In genomic region chr16:88839026-88839529, GRCh38 we compare ENCODE assay signal across 25 cellular contexts. TPM values are rescaled to one million over a fixed set of nuclear protein-coding genes. Genes with fewer than 3 reads are reported as not detected.
DNase-seq lines count a peak whose midpoint lies in the region; TF ChIP-seq lines count a peak whose summit lies in the region.
"Had no signal": no experiment of that assay in that cellular context is flagged by ENCODE, and none has a peak within 500 bp of the region (broad histone marks: within the 10 kb centered on the region; RNA-seq: fewer than 3 reads in every experiment).

No MANE protein-coding gene starts in this region.

- H3K27ac ChIP-seq in spleen (peak overlapping the region in 5 of 8 donors; percentile 14 to 77 (median 62)), adrenal gland (no peak overlapping the region)
- H3K27ac ChIP-seq: upper lobe of right lung had no signal

- 72 to 87% (median 75%) methylated on average over 31 to 39 of the region's 39 CpGs for WGBS in spleen, 5 donors
- 87 to 96% (median 91%) methylated on average over 19 to 39 of the region's 39 CpGs for WGBS in adrenal gland, 4 donors

- H3K27me3 ChIP-seq in spleen (replicated peaks in 1 of 7) (no peaks in the 10 kb centered on the region), adrenal gland (no peaks in the 10 kb centered on the region)
- H3K27me3 ChIP-seq: upper lobe of right lung had no signal

- H3K4me1 Mint-ChIP-seq in endothelial cell (ENCODE audit: unreplicated experiment), result no peaks in the 10 kb centered on the region
- H3K4me1 Mint-ChIP-seq: stimulated activated naive CD8-positive, alpha-beta T cell treated with anti-CD3 and anti-CD28 coated beads, Interleukin-15, amount 100 ng/mL, for 72 hours had no signal

- POLR2A ChIA-PET in HEK293T (lab: Yijun Ruan, JAX), result no interaction called here

- H3K4me3 Mint-ChIP-seq in endothelial cell (ENCODE audit: unreplicated experiment), result peak overlapping the region; percentile 31
- H3K4me3 Mint-ChIP-seq: activated CD8-positive, alpha-beta memory T cell treated with anti-CD3 and anti-CD28 coated beads, Interleukin-2, amount 10 ng/mL, durations not matched to agents 7 days and 5 days; activated T-helper 1 cell treated with anti-CD3 and anti-CD28 coated beads, Interleukin-12 subunit alpha, Interleukin-12 subunit beta, Interleukin-2, Interleukin-4 antibody, amounts not matched to agents 30 ng/mL and 10 ng/mL and 1 ng/mL, durations not matched to agents 14 hours and 24 hours and 36 hours; effector memory CD8-positive, alpha-beta T cell; stimulated activated naive CD8-positive, alpha-beta T cell treated with anti-CD3 and anti-CD28 coated beads, Interleukin-15, amount 100 ng/mL, for 72 hours had no signal

- no peak overlapping the region for H3K27ac Mint-ChIP-seq in endothelial cell (ENCODE audit: unreplicated experiment)
- H3K27ac Mint-ChIP-seq: activated CD8-positive, alpha-beta memory T cell treated with anti-CD3 and anti-CD28 coated beads, Interleukin-2, amount 10 ng/mL, durations not matched to agents 7 days and 5 days; activated naive CD4-positive, alpha-beta T cell treated with anti-CD3 and anti-CD28 coated beads, Interleukin-2, amount 50 U/mL, for 72 hours; activated T-helper 1 cell treated with anti-CD3 and anti-CD28 coated beads, Interleukin-12 subunit alpha, Interleukin-12 subunit beta, Interleukin-2, Interleukin-4 antibody, amounts not matched to agents 30 ng/mL and 10 ng/mL and 1 ng/mL, durations not matched to agents 14 hours and 24 hours and 36 hours; effector memory CD8-positive, alpha-beta T cell had no signal

- DNase-seq in NOMO-1 treated with DMSO at 0.1 percent for 48 hours (lab: John Stamatoyannopoulos, UW; ENCODE audit: unreplicated experiment) (peak; percentile 21), NOMO-1 (lab: John Stamatoyannopoulos, UW; ENCODE audit: unreplicated experiment in 2 of 2) (no peak), HuH-7 (ENCODE audit: low spot score) (peak; percentile 52), endothelial cell (ENCODE audit: low spot score) (no peak), spleen (peak; percentile 86), adrenal gland (no peak), HEK293T (ENCODE audit: extremely low spot score) (no peak), islet precursor cell (no peak)
- DNase-seq: activated CD4-positive, alpha-beta T cell treated with anti-CD3 and anti-CD28 coated beads for 48 hours; activated CD8-positive, alpha-beta memory T cell treated with anti-CD3 and anti-CD28 coated beads, Interleukin-2, amount 10 ng/mL, durations not matched to agents 7 days and 5 days; effector memory CD8-positive, alpha-beta T cell; mucosa of descending colon; NCI-H1436 treated with DMSO at 0.1 percent for 48 hours; stimulated activated CD4-positive, alpha-beta T cell treated with anti-CD3 and anti-CD28 coated beads, Interleukin-4, amount 100 ng/mL, for 1 hour; stimulated activated naive CD8-positive, alpha-beta T cell treated with anti-CD3 and anti-CD28 coated beads, Interleukin-15, amount 100 ng/mL, for 72 hours; upper lobe of right lung had no signal

- peaks cover 6% of the 10 kb centered on the region for H3K27me3 Mint-ChIP-seq in endothelial cell (ENCODE audit: unreplicated experiment)
- H3K27me3 Mint-ChIP-seq: activated CD8-positive, alpha-beta memory T cell treated with anti-CD3 and anti-CD28 coated beads, Interleukin-2, amount 10 ng/mL, durations not matched to agents 7 days and 5 days; effector memory CD8-positive, alpha-beta T cell; stimulated activated naive CD8-positive, alpha-beta T cell treated with anti-CD3 and anti-CD28 coated beads, Interleukin-15, amount 100 ng/mL, for 72 hours had no signal

- no peaks in the 10 kb centered on the region for H3K9me3 Mint-ChIP-seq in endothelial cell (ENCODE audit: unreplicated experiment)
- H3K9me3 Mint-ChIP-seq: activated naive CD4-positive, alpha-beta T cell treated with anti-CD3 and anti-CD28 coated beads, Interleukin-2, amount 50 U/mL, for 72 hours; activated T-helper 1 cell treated with anti-CD3 and anti-CD28 coated beads, Interleukin-12 subunit alpha, Interleukin-12 subunit beta, Interleukin-2, Interleukin-4 antibody, amounts not matched to agents 30 ng/mL and 10 ng/mL and 1 ng/mL, durations not matched to agents 14 hours and 24 hours and 36 hours; effector memory CD8-positive, alpha-beta T cell; stimulated activated naive CD8-positive, alpha-beta T cell treated with anti-CD3 and anti-CD28 coated beads, Interleukin-15, amount 100 ng/mL, for 72 hours had no signal

- H3K9me3 ChIP-seq in spleen (no peaks in the 10 kb centered on the region), adrenal gland (replicated peaks in 1 of 3) (no peaks in the 10 kb centered on the region)
- H3K9me3 ChIP-seq: mucosa of descending colon, upper lobe of right lung had no signal

- peaks cover 0 to 36% (median 11%) of the 10 kb centered on the region in 6 donors for H3K4me1 ChIP-seq in spleen
- no peaks in the 10 kb centered on the region for H3K4me1 ChIP-seq in adrenal gland (replicated peaks in 1 of 2)
- H3K4me1 ChIP-seq: upper lobe of right lung had no signal

- peaks cover 0 to 97% (median 41%) of the 10 kb centered on the region in 6 donors for H3K36me3 ChIP-seq in spleen
- peaks cover 0 to 23% of the 10 kb centered on the region in 2 donors for H3K36me3 ChIP-seq in adrenal gland (replicated peaks in 1 of 2)

- H3K4me3 ChIP-seq in spleen (no peak overlapping the region), adrenal gland (no peak overlapping the region)
- H3K4me3 ChIP-seq: mucosa of descending colon, smooth muscle cell, upper lobe of right lung had no signal

- intact Hi-C loops in spleen (cut with DNase I; ENCODE audit: low total_unique reads) (no loop called here), adrenal gland (cut with DNase I) (no loop called here)

- peak; percentile 29 for TF ChIP-seq CTCF in endothelial cell (IDR thresholded peaks at IDR 0.05; ENCODE audit: unreplicated experiment)
- TF ChIP-seq CTCF in spleen (IDR thresholded peaks at IDR 0.05 in 8 of 11, conservative IDR thresholded peaks at IDR 0.05 in 3 of 11), result peak in 7 of 11 experiments; percentile 9 to 55 (median 42)
- TF ChIP-seq CTCF in adrenal gland (IDR thresholded peaks at IDR 0.05), result no peak

- H3K36me3 Mint-ChIP-seq in endothelial cell (ENCODE audit: low read depth, unreplicated experiment), result peaks cover 9% of the 10 kb centered on the region
- H3K36me3 Mint-ChIP-seq: activated CD8-positive, alpha-beta memory T cell treated with anti-CD3 and anti-CD28 coated beads, Interleukin-2, amount 10 ng/mL, durations not matched to agents 7 days and 5 days; activated naive CD4-positive, alpha-beta T cell treated with anti-CD3 and anti-CD28 coated beads, Interleukin-2, amount 50 U/mL, for 72 hours had no signal

- CTCF ChIA-PET in HEK293T (lab: Yijun Ruan, JAX), result no interaction called here

- TF ChIP-seq POLR2A in spleen (IDR thresholded peaks at IDR 0.05) (no peak), adrenal gland (IDR thresholded peaks at IDR 0.05) (no peak)

TF ChIP-seq in HEK293T, 16 proteins besides CTCF, POLR2A, EP300 and RAD21:
- TF ChIP-seq FOXA1 (IDR thresholded peaks at IDR 0.05) (no peak), HDGF (IDR thresholded peaks at IDR 0.05; ENCODE audit: borderline replicate concordance) (no peak), CTBP1 (IDR thresholded peaks at IDR 0.05; ENCODE audit: borderline replicate concordance) (no peak), TARDBP (IDR thresholded peaks at IDR 0.05) (no peak), LEF1 (IDR thresholded peaks at IDR 0.05; ENCODE audit: borderline replicate concordance) (no peak), FOXM1 (IDR thresholded peaks at IDR 0.05; ENCODE audit: borderline replicate concordance) (no peak), ELF4 (IDR thresholded peaks at IDR 0.05) (no peak), NFRKB (IDR thresholded peaks at IDR 0.05) (no peak), ARNT (IDR thresholded peaks at IDR 0.05) (no peak)

RNA-seq across cellular contexts. Expression of gene GALNS, which starts 17.7 kb away (rescaled TPM):
- total RNA-seq in endothelial cell (ENCODE audit: unreplicated experiment) (24.7 TPM), spleen (10 to 100 TPM; 37.6 to 71.6 (median 53.4) TPM), adrenal gland (10 to 100 TPM; 22.2 to 57.0 (median 36.2) TPM)
- polyA plus RNA-seq in spleen (10 to 100 TPM in 2 of 3 donors, 1 to 10 TPM in 1; 9.7 to 19.5 (median 11.1) TPM), adrenal gland (10 to 100 TPM; 33.3 to 63.1 (median 37.2) TPM)

RNA-seq across cellular contexts. Expression of gene TRAPPC2L, which starts 17.8 kb away (rescaled TPM):
- total RNA-seq in endothelial cell (ENCODE audit: unreplicated experiment), result 65.3 TPM
- 10 to 100 TPM; 28.9 to 44.1 (median 38.6) TPM for total RNA-seq in spleen
- 10 to 100 TPM; 55.0 to 87.5 (median 74.2) TPM for polyA plus RNA-seq in spleen
- total RNA-seq in adrenal gland, result 100 to 1,000 TPM in 5 of 8 donors, 10 to 100 TPM in 3; 56.7 to 279 (median 117) TPM
- polyA plus RNA-seq in adrenal gland, result 100 to 1,000 TPM; 150 to 259 (median 250) TPM

RNA-seq across cellular contexts. Expression of gene APRT, which starts 27.4 kb away (rescaled TPM):
- total RNA-seq in endothelial cell (ENCODE audit: unreplicated experiment), result 80.7 TPM
- 100 to 1,000 TPM in 3 of 7 donors, 10 to 100 TPM in 4; 84.1 to 112 (median 96.8) TPM for total RNA-seq in spleen
- polyA plus RNA-seq in spleen, result 100 to 1,000 TPM; 187 to 259 (median 225) TPM
- total RNA-seq in adrenal gland, result 100 to 1,000 TPM; 145 to 250 (median 181) TPM
- polyA plus RNA-seq in adrenal gland, result 100 to 1,000 TPM; 116 to 227 (median 121) TPM

RNA-seq across cellular contexts. Expression of gene PABPN1L, which starts 27.4 kb away (rescaled TPM):
- total RNA-seq in endothelial cell (ENCODE audit: unreplicated experiment) (not detected), spleen (1 to 10 TPM in 1 of 7 donors, under 1 TPM in 2, not detected in 4; 0.72 to 1.3 (median 0.85) TPM), adrenal gland (1 to 10 TPM in 1 of 8 donors, under 1 TPM in 4, not detected in 3; 0.22 to 3.3 (median 0.41) TPM)
- polyA plus RNA-seq in spleen (under 1 TPM; 0.26 to 0.67 (median 0.29) TPM), adrenal gland (1 to 10 TPM in 2 of 3 donors, under 1 TPM in 1; 0.56 to 1.6 (median 1.1) TPM)
- total RNA-seq: A172; activated CD8-positive, alpha-beta memory T cell treated with anti-CD3 and anti-CD28 coated beads, Interleukin-2, amount 10 ng/mL, durations not matched to agents 7 days and 5 days; activated naive CD4-positive, alpha-beta T cell treated with anti-CD3 and anti-CD28 coated beads, Interleukin-2, amount 50 U/mL, for 72 hours; activated T-helper 1 cell treated with anti-CD3 and anti-CD28 coated beads, Interleukin-12 subunit alpha, Interleukin-12 subunit beta, Interleukin-2, Interleukin-4 antibody, amounts not matched to agents 30 ng/mL and 10 ng/mL and 1 ng/mL, durations not matched to agents 14 hours and 24 hours and 36 hours; cerebellum; M059J; mucosa of descending colon; pulmonary artery endothelial cell; Right ventricle myocardium inferior; smooth muscle cell; upper lobe of right lung had no signal
- polyA plus RNA-seq: liver, smooth muscle cell had no signal

RNA-seq across cellular contexts. Expression of gene CDT1, which starts 35.5 kb away (rescaled TPM):
- total RNA-seq in endothelial cell (ENCODE audit: unreplicated experiment), result 16.2 TPM
- 10 to 100 TPM in 2 of 7 donors, 1 to 10 TPM in 5; 1.5 to 17.2 (median 5.3) TPM for total RNA-seq in spleen
- 1 to 10 TPM in 2 of 3 donors, under 1 TPM in 1; 1.00 to 3.9 (median 2.5) TPM for polyA plus RNA-seq in spleen
- 1 to 10 TPM in 6 of 8 donors, under 1 TPM in 1, not detected in 1; 0.52 to 4.5 (median 1.7) TPM for total RNA-seq in adrenal gland
- polyA plus RNA-seq in adrenal gland, result under 1 TPM; 0.29 to 0.44 (median 0.40) TPM

Comparison
In these comparisons a context has a peak if more than half of its experiments do, and no peak if none do; other contexts are left out.
1. DNase-seq: peak in NOMO-1 treated with DMSO at 0.1 percent for 48 hours (single experiment), HuH-7 (single experiment) and spleen (single experiment); none in NOMO-1 (0 of 2), endothelial cell (single experiment), adrenal gland (0 of 7), HEK293T (single experiment) and islet precursor cell (single experiment).
2. CTCF ChIP-seq: peak in endothelial cell (single experiment) and spleen (7 of 11); none in adrenal gland (0 of 6).
3. H3K27ac ChIP-seq: peak in spleen (5 of 8); none in adrenal gland (0 of 5).